ENCODE assay signal across 21 cellular contexts in genomic region chr16:8493885-8494487, GRCh38.
DNase-seq lines count a peak whose midpoint lies in the region; ATAC-seq, FAIRE-seq and TF ChIP-seq lines count a peak whose summit lies in the region.
"Had no signal": no experiment of that assay in that cellular context is flagged by ENCODE, and none has a peak within 500 bp of the region (broad histone marks: within the 10 kb centered on the region; RNA-seq: fewer than 3 reads in every experiment).

No MANE protein-coding gene starts in this region.

- intact Hi-C loops in CD14-positive monocyte (cut with micrococcal nuclease) (no loop called here), natural killer cell (cut with micrococcal nuclease) (no loop called here), heart left ventricle (cut with DNase I) (no loop called here)

- no peaks in the 10 kb centered on the region for H4K20me1 ChIP-seq in DND-41 (ENCODE audit: insufficient read depth, low read length)
- no peaks in the 10 kb centered on the region for H4K20me1 ChIP-seq in H1 (replicated peaks in 1 of 2; ENCODE audit: control insufficient read depth in 1 of 2, insufficient read depth in 2 of 2, low read length in 2 of 2)

- no peak overlapping the region for H2BK15ac ChIP-seq in H1 (ENCODE audit: low read length)

- no peak for TF ChIP-seq EP300 in H1 (IDR thresholded peaks at IDR 0.05; ENCODE audit: borderline replicate concordance in 1 of 2, low read depth in 2 of 2, low read length in 2 of 2)

- H3K27me3 Mint-ChIP-seq in neural crest cell (ENCODE audit: low read depth) (peaks cover 77% of the 10 kb centered on the region), CD14-positive monocyte (ENCODE audit: low read depth in 3 of 3) (peaks cover 0 to 3% (median 0%) of the 10 kb centered on the region in 3 donors), natural killer cell (ENCODE audit: low read depth in 2 of 2) (peaks cover 0 to 6% of the 10 kb centered on the region in 2 donors)
- H3K27me3 Mint-ChIP-seq: activated CD4-positive, alpha-beta T cell treated with anti-CD3 and anti-CD28 coated beads, Interleukin-2, amount 10 ng/mL, durations not matched to agents 24 days and 14 days had no signal

- H3K4me1 Mint-ChIP-seq in neural crest cell (no peaks in the 10 kb centered on the region), CD14-positive monocyte (no peaks in the 10 kb centered on the region), natural killer cell (no peaks in the 10 kb centered on the region)
- H3K4me1 Mint-ChIP-seq: activated CD4-positive, alpha-beta T cell treated with anti-CD3 and anti-CD28 coated beads, Interleukin-2, amount 10 ng/mL, durations not matched to agents 24 days and 14 days; CD8-positive, alpha-beta memory T cell; stimulated activated effector memory CD8-positive, alpha-beta T cell treated with anti-CD3 and anti-CD28 coated beads, Interleukin-12 subunit alpha, Interleukin-12 subunit beta, amount 100 ng/mL, for 72 hours had no signal

- no peak overlapping the region for H2BK120ac ChIP-seq in H1 (replicated peaks; ENCODE audit: low read depth, low read length)

- POLR2A ChIA-PET in H1 (lab: Charles Lee; ENCODE audit: partially characterized antibody) = no interaction called here

- TF ChIP-seq CTCF in DND-41 (IDR thresholded peaks at IDR 0.05; ENCODE audit: borderline replicate concordance, extremely low read depth, low read length, poor library complexity, severe bottlenecking) = peak; percentile 11
- TF ChIP-seq CTCF in LNCaP clone FGC (IDR thresholded peaks at IDR 0.05; ENCODE audit: control insufficient read depth, extremely low read depth, insufficient read depth) = 0 out of 2 replicates have a peak, but pooled peaks have one; percentile 19
- TF ChIP-seq CTCF in H1 (IDR thresholded peaks at IDR 0.05; ENCODE audit: control extremely low read depth in 1 of 3, insufficient read depth in 1 of 3, low read depth in 1 of 3, low read length in 3 of 3) = peak in 1 of 3 experiments; percentile 28; a peak in 2 of 4 replicates
- peak; percentile 37 for TF ChIP-seq CTCF in neural crest cell (conservative IDR thresholded peaks at IDR 0.05)
- no peak for TF ChIP-seq CTCF in CD14-positive monocyte (IDR thresholded peaks at IDR 0.05)
- TF ChIP-seq CTCF in natural killer cell (IDR thresholded peaks at IDR 0.05) = no peak
- no peak for TF ChIP-seq CTCF in heart left ventricle (IDR thresholded peaks at IDR 0.05)

- H3K56ac ChIP-seq in H1 (replicated peaks; ENCODE audit: insufficient read length, low read depth, low read length) = no peak overlapping the region

- H3K23ac ChIP-seq in H1 (ENCODE audit: insufficient read length) = no peak overlapping the region

- no peak overlapping the region for H2BK5ac ChIP-seq in H1 (ENCODE audit: low read depth, low read length)

- H2AFZ ChIP-seq in DND-41 (ENCODE audit: low read depth, low read length) (no peak overlapping the region), H1 (ENCODE audit: low read length) (peak overlapping the region; percentile 60; the same call in 1 of the 2 replicates)

- CTCF ChIA-PET in H1 (lab: Charles Lee; ENCODE audit: partially characterized antibody) = interaction anchor here (0.5 to 2.9 kb wide), 5 partner anchors 12 to 1068 kb away, joined by 3 to 11 read pairs (median 4); no protein-coding TSS in a partner anchor

- 21% methylated on average over 1 of the region's 1 CpG; no CpG with 5 or more reads in 1 of the 2 experiments for WGBS in H1 (ENCODE audit: extremely low coverage in 1 of 2, insufficient coverage in 1 of 2, insufficient read length in 1 of 2, insufficient replicate concordance in 2 of 2, low coverage in 1 of 2, low lambda C conversion rate in 2 of 2, missing lambda C conversion rate in 1 of 2), 2 experiments
- WGBS in heart left ventricle, 4 donors = 5 to 40% (median 10%) methylated on average over 1 of the region's 1 CpG

- H3K9ac ChIP-seq in DND-41 (ENCODE audit: low read depth, low read length) (no peak overlapping the region), H1 (replicated peaks in 1 of 4; ENCODE audit: extremely low read depth in 1 of 4, low read depth in 3 of 4, low read length in 3 of 4) (no peak overlapping the region)

- H3K4me1 ChIP-seq in DND-41 (ENCODE audit: insufficient read depth, low read length) = no peaks in the 10 kb centered on the region
- H3K4me1 ChIP-seq in H1 (replicated peaks in 1 of 4; ENCODE audit: control insufficient read depth in 3 of 4, insufficient read depth in 4 of 4, low read length in 3 of 4) = peaks cover 0 to 6% (median 0%) of the 10 kb centered on the region in 4 experiments; a peak in 4 of 7 replicates
- H3K4me1 ChIP-seq in heart left ventricle = no peaks in the 10 kb centered on the region
- H3K4me1 ChIP-seq: testis had no signal

- no peaks in the 10 kb centered on the region for H3K36me3 Mint-ChIP-seq in neural crest cell (ENCODE audit: low read depth)
- no peaks in the 10 kb centered on the region for H3K36me3 Mint-ChIP-seq in CD14-positive monocyte
- no peaks in the 10 kb centered on the region for H3K36me3 Mint-ChIP-seq in natural killer cell
- H3K36me3 Mint-ChIP-seq: CD8-positive, alpha-beta memory T cell; stimulated activated effector memory CD8-positive, alpha-beta T cell treated with anti-CD3 and anti-CD28 coated beads, Interleukin-12 subunit alpha, Interleukin-12 subunit beta, amount 100 ng/mL, for 72 hours had no signal

- H3K4me2 ChIP-seq in DND-41 (ENCODE audit: insufficient read depth, low read length) = no peak overlapping the region
- 0 out of 4 replicates have a peak overlapping the region, but pooled peaks of 1 of the 2 experiments have one; percentile 32 for H3K4me2 ChIP-seq in H1 (ENCODE audit: insufficient read depth in 1 of 2, low read depth in 2 of 2, low read length in 2 of 2)

- DNase-seq in DND-41 = no peak
- DNase-seq in LNCaP clone FGC (ENCODE audit: low read depth) = no peak
- DNase-seq in H1 (ENCODE audit: low read depth in 1 of 2, low spot score in 2 of 2) = peak in 1 of 2 experiments; percentile 50
- DNase-seq in neural crest cell (ENCODE audit: low read depth, low spot score) = no peak
- no peak for DNase-seq in CD14-positive monocyte (ENCODE audit: low spot score)
- DNase-seq in natural killer cell = no peak
- DNase-seq in heart left ventricle = no peak
- DNase-seq: activated CD4-positive, alpha-beta T cell treated with anti-CD3 and anti-CD28 coated beads, Interleukin-2, amount 10 ng/mL, durations not matched to agents 24 days and 14 days; activated effector memory CD4-positive, alpha-beta T cell treated with anti-CD3 and anti-CD28 coated beads, Interleukin-2, amount 50 U/mL, for 16 hours; CD8-positive, alpha-beta memory T cell; dermis blood vessel endothelial cell; erythroblast; NCI-H446; SW 1271; testis had no signal

- no peak overlapping the region for H3K4me3 ChIP-seq in DND-41 (ENCODE audit: low read depth in 1 of 2, low read length in 2 of 2)
- H3K4me3 ChIP-seq in LNCaP clone FGC (ENCODE audit: low read depth, low read length) = no peak overlapping the region
- no peak overlapping the region for H3K4me3 ChIP-seq in H1 (ENCODE audit: extremely low read depth in 1 of 4, insufficient read depth in 2 of 4, low read depth in 3 of 4, low read length in 4 of 4)
- no peak overlapping the region for H3K4me3 ChIP-seq in heart left ventricle
- H3K4me3 ChIP-seq: testis had no signal

- FAIRE-seq in H1 (lab: Jason Lieb, UNC) = peak; percentile 65
- FAIRE-seq: frontal cortex, TTC549 had no signal

- no peak for ATAC-seq in DND-41 (ENCODE audit: insufficient read depth, low read depth)
- ATAC-seq in natural killer cell = no peak
- no peak for ATAC-seq in GM18520 (IDR thresholded peaks at IDR 0.05; ENCODE audit: unreplicated experiment)
- ATAC-seq in heart left ventricle = no peak
- ATAC-seq: left lobe of liver; sciatic nerve; stimulated activated effector memory CD8-positive, alpha-beta T cell treated with anti-CD3 and anti-CD28 coated beads, Interleukin-12 subunit alpha, Interleukin-12 subunit beta, amount 100 ng/mL, for 72 hours had no signal

- H3K4ac ChIP-seq in H1 (replicated peaks; ENCODE audit: insufficient read length, low read depth, low read length) = no peak overlapping the region

- H3K36me3 ChIP-seq in DND-41 (ENCODE audit: insufficient read depth, low read length) (no peaks in the 10 kb centered on the region), H1 (ENCODE audit: control insufficient read depth in 2 of 4, insufficient read depth in 4 of 4, low read length in 3 of 4) (no peaks in the 10 kb centered on the region), heart left ventricle (no peaks in the 10 kb centered on the region)

- H2BK20ac ChIP-seq in H1 (ENCODE audit: low read length) = no peak overlapping the region

- no peaks in the 10 kb centered on the region for H3K9me3 Mint-ChIP-seq in neural crest cell
- peaks cover 0 to 5% (median 0%) of the 10 kb centered on the region in 7 donors for H3K9me3 Mint-ChIP-seq in CD14-positive monocyte
- H3K9me3 Mint-ChIP-seq in natural killer cell = no peaks in the 10 kb centered on the region

- H3K14ac ChIP-seq in H1 (ENCODE audit: insufficient read length) = no peak overlapping the region

- H3K18ac ChIP-seq in H1 (ENCODE audit: extremely low read depth, low read length) = no peak overlapping the region

- H3K27ac Mint-ChIP-seq in neural crest cell (ENCODE audit: unreplicated experiment) = no peak overlapping the region
- no peak overlapping the region for H3K27ac Mint-ChIP-seq in CD14-positive monocyte
- no peak overlapping the region for H3K27ac Mint-ChIP-seq in natural killer cell
- H3K27ac Mint-ChIP-seq: activated CD4-positive, alpha-beta T cell treated with anti-CD3 and anti-CD28 coated beads, Interleukin-2, amount 10 ng/mL, durations not matched to agents 24 days and 14 days; CD8-positive, alpha-beta memory T cell; stimulated activated effector memory CD8-positive, alpha-beta T cell treated with anti-CD3 and anti-CD28 coated beads, Interleukin-12 subunit alpha, Interleukin-12 subunit beta, amount 100 ng/mL, for 72 hours had no signal

- H4K91ac ChIP-seq in H1 (replicated peaks; ENCODE audit: insufficient read length, low read length) = no peak overlapping the region

- H3K27me3 ChIP-seq in DND-41 (ENCODE audit: insufficient read depth, low read length, poor library complexity) (peaks cover 25% of the 10 kb centered on the region), H1 (replicated peaks in 1 of 4; ENCODE audit: control insufficient read depth in 3 of 4, extremely low read depth in 1 of 4, insufficient read depth in 3 of 4, low read length in 3 of 4) (peaks cover 0 to 2% (median 0%) of the 10 kb centered on the region in 4 experiments; a peak in 1 of 7 replicates), heart left ventricle (peaks cover 0 to 33% (median 0%) of the 10 kb centered on the region in 9 donors)
- H3K27me3 ChIP-seq: testis had no signal

- H3K79me1 ChIP-seq in H1 (ENCODE audit: low read depth, low read length) = no peaks in the 10 kb centered on the region

- no peak overlapping the region for H4K5ac ChIP-seq in H1 (ENCODE audit: insufficient read length, low read depth, low read length)

- H3K27ac ChIP-seq in DND-41 (ENCODE audit: low read length) (no peak overlapping the region), H1 (ENCODE audit: low read depth, low read length) (no peak overlapping the region), heart left ventricle (no peak overlapping the region)
- H3K27ac ChIP-seq: testis had no signal

- no peaks in the 10 kb centered on the region for H3K79me2 ChIP-seq in DND-41 (ENCODE audit: insufficient read depth, low read length)
- no peaks in the 10 kb centered on the region for H3K79me2 ChIP-seq in H1 (ENCODE audit: control insufficient read depth in 1 of 2, insufficient read depth in 2 of 2, low read length in 2 of 2)

- no peak overlapping the region for H3K4me3 Mint-ChIP-seq in neural crest cell
- H3K4me3 Mint-ChIP-seq in CD14-positive monocyte = no peak overlapping the region
- no peak overlapping the region for H3K4me3 Mint-ChIP-seq in natural killer cell
- H3K4me3 Mint-ChIP-seq: activated CD4-positive, alpha-beta T cell treated with anti-CD3 and anti-CD28 coated beads, Interleukin-2, amount 10 ng/mL, durations not matched to agents 24 days and 14 days; CD8-positive, alpha-beta memory T cell; stimulated activated effector memory CD8-positive, alpha-beta T cell treated with anti-CD3 and anti-CD28 coated beads, Interleukin-12 subunit alpha, Interleukin-12 subunit beta, amount 100 ng/mL, for 72 hours had no signal

- no peaks in the 10 kb centered on the region for H3K9me3 ChIP-seq in DND-41 (ENCODE audit: insufficient read depth, low read length, severe bottlenecking)
- H3K9me3 ChIP-seq in H1 (ENCODE audit: insufficient read depth in 2 of 2, low read depth in 1 of 2, low read length in 1 of 2) = no peaks in the 10 kb centered on the region
- H3K9me3 ChIP-seq in heart left ventricle = peaks cover 0 to 3% (median 0%) of the 10 kb centered on the region in 12 donors
- H3K9me3 ChIP-seq: testis had no signal

- no peaks in the 10 kb centered on the region for H3K23me2 ChIP-seq in H1 (ENCODE audit: low read depth, low read length)

- H2AK5ac ChIP-seq in H1 (ENCODE audit: low read depth, low read length) = no peak overlapping the region

- H2BK12ac ChIP-seq in H1 (ENCODE audit: low read depth, low read length) = no peak overlapping the region

- TF ChIP-seq RAD21 in H1 (IDR thresholded peaks at IDR 0.05 in 1 of 2, conservative IDR thresholded peaks at IDR 0.05 in 1 of 2; ENCODE audit: low read depth in 2 of 2, low read length in 2 of 2) = peak; percentile 63

- H4K8ac ChIP-seq in H1 (ENCODE audit: extremely low read depth, insufficient read depth, low read length) = no peak overlapping the region

- TF ChIP-seq POLR2A in H1 (IDR thresholded peaks at IDR 0.05; ENCODE audit: control extremely low read depth in 1 of 2, low read depth in 2 of 2, low read length in 2 of 2) (no peak), heart left ventricle (IDR thresholded peaks at IDR 0.05) (no peak)

Comparison
In these comparisons a context has a peak if more than half of its experiments do, and no peak if none do; other contexts are left out.
1. CTCF ChIP-seq: peak in DND-41 (single experiment), LNCaP clone FGC (single experiment) and neural crest cell (single experiment); none in CD14-positive monocyte (single experiment), natural killer cell (single experiment) and heart left ventricle (0 of 12).